Comparison of ENCODE assay signal across 1 cellular context in the genomic region with DNA sequence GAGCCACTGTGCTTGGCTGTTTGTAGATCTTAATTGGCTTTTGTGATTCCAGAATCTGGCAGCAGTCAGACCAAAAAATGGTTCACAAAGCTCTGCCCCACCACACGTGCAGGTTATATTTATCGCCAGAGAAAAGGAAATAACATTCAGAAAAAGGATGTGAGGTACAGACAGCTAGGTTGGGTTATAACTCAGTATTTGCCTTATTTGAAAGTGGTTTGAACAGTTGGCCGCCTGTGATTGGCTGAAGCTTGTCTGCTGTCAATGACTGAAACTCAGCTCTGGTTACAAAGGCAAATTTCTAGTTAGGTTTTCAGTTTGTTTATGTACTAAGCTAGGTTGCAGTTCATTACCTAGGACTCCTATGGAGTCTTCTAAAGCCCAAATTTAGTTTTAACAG.
TF ChIP-seq lines count a peak whose summit lies in the region.

No MANE protein-coding gene starts in this region.

TF ChIP-seq in K562, 482 proteins besides CTCF, POLR2A, EP300 and RAD21 (continued from another document):
- TF ChIP-seq, protein P1, sequence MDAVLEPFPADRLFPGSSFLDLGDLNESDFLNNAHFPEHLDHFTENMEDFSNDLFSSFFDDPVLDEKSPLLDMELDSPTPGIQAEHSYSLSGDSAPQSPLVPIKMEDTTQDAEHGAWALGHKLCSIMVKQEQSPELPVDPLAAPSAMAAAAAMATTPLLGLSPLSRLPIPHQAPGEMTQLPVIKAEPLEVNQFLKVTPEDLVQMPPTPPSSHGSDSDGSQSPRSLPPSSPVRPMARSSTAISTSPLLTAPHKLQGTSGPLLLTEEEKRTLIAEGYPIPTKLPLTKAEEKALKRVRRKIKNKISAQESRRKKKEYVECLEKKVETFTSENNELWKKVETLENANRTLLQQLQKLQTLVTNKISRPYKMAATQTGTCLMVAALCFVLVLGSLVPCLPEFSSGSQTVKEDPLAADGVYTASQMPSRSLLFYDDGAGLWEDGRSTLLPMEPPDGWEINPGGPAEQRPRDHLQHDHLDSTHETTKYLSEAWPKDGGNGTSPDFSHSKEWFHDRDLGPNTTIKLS (IDR thresholded peaks at IDR 0.05; ENCODE audit: borderline replicate concordance, low read depth), result no peak
- no peak for TF ChIP-seq ZNF436 (CRISPR knock-in tag; IDR thresholded peaks at IDR 0.05)
TF ChIP-seq in K562: peak in this region for 2.
